Comparison of ENCODE assay signal across 16 cellular contexts in genomic region chr11:117884994-117885393, GRCh38. TPM values are rescaled to one million over a fixed set of nuclear protein-coding genes. Genes with fewer than 3 reads are reported as not detected.
DNase-seq lines count a peak whose midpoint lies in the region; ATAC-seq, FAIRE-seq and TF ChIP-seq lines count a peak whose summit lies in the region.
"Had no signal": no experiment of that assay in that cellular context is flagged by ENCODE, and none has a peak within 500 bp of the region (broad histone marks: within the 10 kb centered on the region; RNA-seq: fewer than 3 reads in every experiment).

No MANE protein-coding gene starts in this region.

- H3K27me3 Mint-ChIP-seq in activated T-helper 17 cell treated with anti-CD3 and anti-CD28 coated beads, Interleukin-2, amount 50 U/mL, for 72 hours = peaks cover 12% of the 10 kb centered on the region

- DNase-seq in activated CD4-positive, CD25-positive, alpha-beta regulatory T cell treated with anti-CD3 and anti-CD28 coated beads, Interleukin-2, amount 50 U/mL, for 72 hours = no peak
- DNase-seq in left ventricle myocardium inferior (no peak), sciatic nerve (ENCODE audit: low spot score) (peak; percentile 45), D721Med (ENCODE audit: insufficient read length, low spot score) (no peak)
- DNase-seq: DMS 273 treated with DMSO at 0.1 percent for 48 hours, NCI-H2171, OCI-M1 had no signal

- peak overlapping the region; percentile 87 for H3K27ac ChIP-seq in left ventricle myocardium inferior (replicated peaks)
- H3K27ac ChIP-seq: 22Rv1, KMS-11 had no signal

- ATAC-seq in activated CD4-positive, CD25-positive, alpha-beta regulatory T cell treated with anti-CD3 and anti-CD28 coated beads, Interleukin-2, amount 50 U/mL, for 24 hours = peak; percentile 56 to 61
- peak; percentile 87 for ATAC-seq in activated T-helper 17 cell treated with anti-CD3 and anti-CD28 coated beads, Interleukin-2, amount 50 U/mL, for 72 hours (replicated peaks)
- ATAC-seq in sciatic nerve (no peak), GM18517 (IDR thresholded peaks at IDR 0.05; ENCODE audit: unreplicated experiment) (no peak), GM19452 (IDR thresholded peaks at IDR 0.05; ENCODE audit: unreplicated experiment) (no peak)

- intact Hi-C loops in left ventricle myocardium inferior (cut with micrococcal nuclease) (no loop called here), sciatic nerve (cut with DNase I) (no loop called here)

- H3K4me1 ChIP-seq in left ventricle myocardium inferior = peaks cover 36% of the 10 kb centered on the region

- H3K9me3 ChIP-seq in left ventricle myocardium inferior (replicated peaks) = peaks cover under 1% of the 10 kb centered on the region

- TF ChIP-seq CTCF in left ventricle myocardium inferior (IDR thresholded peaks at IDR 0.05; ENCODE audit: borderline replicate concordance) (no peak), D721Med (IDR thresholded peaks at IDR 0.05; ENCODE audit: insufficient read depth, missing control alignments) (no peak)

- no peaks in the 10 kb centered on the region for H3K9me3 Mint-ChIP-seq in activated T-helper 17 cell treated with anti-CD3 and anti-CD28 coated beads, Interleukin-2, amount 50 U/mL, for 72 hours
- H3K9me3 Mint-ChIP-seq: T-helper 1 cell treated with Interleukin-12 subunit alpha and Interleukin-12 subunit beta and Interleukin-4 antibody, amounts not matched to agents 30 μg/mL and 1 μg/mL, for 36 hours had no signal

- no peaks in the 10 kb centered on the region for H3K36me3 Mint-ChIP-seq in activated T-helper 17 cell treated with anti-CD3 and anti-CD28 coated beads, Interleukin-2, amount 50 U/mL, for 72 hours (ENCODE audit: low read depth)
- H3K36me3 Mint-ChIP-seq: memory B cell had no signal

- no peaks in the 10 kb centered on the region for H3K4me1 Mint-ChIP-seq in activated T-helper 17 cell treated with anti-CD3 and anti-CD28 coated beads, Interleukin-2, amount 50 U/mL, for 72 hours

- FAIRE-seq in D721Med (lab: Jason Lieb, UNC) = no peak

- peak overlapping the region; percentile 53 for H3K4me3 ChIP-seq in left ventricle myocardium inferior
- H3K4me3 ChIP-seq: skin epidermis had no signal

- H3K27ac Mint-ChIP-seq in activated T-helper 17 cell treated with anti-CD3 and anti-CD28 coated beads, Interleukin-2, amount 50 U/mL, for 72 hours = no peak overlapping the region
- H3K27ac Mint-ChIP-seq: memory B cell; T-helper 1 cell treated with Interleukin-12 subunit alpha and Interleukin-12 subunit beta and Interleukin-4 antibody, amounts not matched to agents 30 μg/mL and 1 μg/mL, for 36 hours had no signal

- no peaks in the 10 kb centered on the region for H3K36me3 ChIP-seq in left ventricle myocardium inferior

- no peaks in the 10 kb centered on the region for H3K27me3 ChIP-seq in left ventricle myocardium inferior (ENCODE audit: low read depth)

- no peak overlapping the region for H3K4me3 Mint-ChIP-seq in activated T-helper 17 cell treated with anti-CD3 and anti-CD28 coated beads, Interleukin-2, amount 50 U/mL, for 72 hours
- H3K4me3 Mint-ChIP-seq: memory B cell; T-helper 1 cell treated with Interleukin-12 subunit alpha and Interleukin-12 subunit beta and Interleukin-4 antibody, amounts not matched to agents 30 μg/mL and 1 μg/mL, for 36 hours had no signal

RNA-seq across cellular contexts. Expression of gene FXYD6, which starts 8.5 kb away (rescaled TPM):
- under 1 TPM in 1 of 2 donors, not detected in 1; 0.19 TPM for total RNA-seq in activated T-helper 17 cell treated with anti-CD3 and anti-CD28 coated beads, Interleukin-2, amount 50 U/mL, for 72 hours
- total RNA-seq in left ventricle myocardium inferior = 30.2 TPM
- total RNA-seq in sciatic nerve = 141 TPM

RNA-seq across cellular contexts. Expression of gene TMPRSS13, which starts 44.2 kb away (rescaled TPM):
- 1 to 10 TPM in 1 of 2 donors, under 1 TPM in 1; 0.61 to 2.1 TPM for total RNA-seq in activated T-helper 17 cell treated with anti-CD3 and anti-CD28 coated beads, Interleukin-2, amount 50 U/mL, for 72 hours
- total RNA-seq in left ventricle myocardium inferior (not detected), sciatic nerve (0.58 TPM)

Comparison
In these comparisons a context has a peak if more than half of its experiments do, and no peak if none do; other contexts are left out.
1. ATAC-seq: peak in activated CD4-positive, CD25-positive, alpha-beta regulatory T cell treated with anti-CD3 and anti-CD28 coated beads, Interleukin-2, amount 50 U/mL, for 24 hours (2 of 2) and activated T-helper 17 cell treated with anti-CD3 and anti-CD28 coated beads, Interleukin-2, amount 50 U/mL, for 72 hours (single experiment); none in sciatic nerve (single experiment), GM18517 (single experiment) and GM19452 (single experiment).
2. RNA of gene FXYD6, which starts 8.5 kb away (total RNA-seq): 141 TPM in sciatic nerve (single experiment) and 30.2 TPM in left ventricle myocardium inferior (single experiment); 0.19 TPM in activated T-helper 17 cell treated with anti-CD3 and anti-CD28 coated beads, Interleukin-2, amount 50 U/mL, for 72 hours; every median in the first group is over 10 times any median in the second.